In the genomic region with DNA sequence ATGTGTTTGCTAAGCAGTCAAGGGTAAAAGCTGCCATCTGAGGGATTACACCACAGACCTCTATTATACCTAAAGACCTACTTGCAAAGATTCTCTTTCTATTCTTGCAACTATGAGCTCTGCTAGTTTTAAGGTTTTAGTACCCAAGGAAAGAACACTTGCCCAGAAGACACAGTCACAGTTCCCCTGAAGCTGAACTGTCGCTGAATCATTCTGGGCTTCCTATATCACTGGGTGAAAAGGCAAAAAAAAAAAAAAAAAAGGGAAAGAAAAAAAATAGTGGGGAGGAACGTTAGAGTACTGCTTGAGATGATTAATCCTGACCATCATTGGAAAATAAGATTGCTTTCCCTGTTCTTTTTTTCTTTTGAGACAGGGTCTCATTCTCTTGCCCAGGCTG, we compare ENCODE assay signal across 12 cellular contexts. TPM values are rescaled to one million over a fixed set of nuclear protein-coding genes. Genes with fewer than 3 reads are reported as not detected.
A peak's percentile ranks its signal among the peaks of the same experiment; 100 is the strongest.
DNase-seq lines count a peak whose midpoint lies in the region; TF ChIP-seq lines count a peak whose summit lies in the region.
"Had no signal": no experiment of that assay in that cellular context is flagged by ENCODE, and none has a peak within 500 bp of the region (broad histone marks: within the 10 kb centered on the region; RNA-seq: fewer than 3 reads in every experiment).

No MANE protein-coding gene starts in this region.

- peak overlapping the region; percentile 61 for H3K9ac ChIP-seq in adipocyte (ENCODE audit: low read length)

- no peaks in the 10 kb centered on the region for H3K27me3 Mint-ChIP-seq in Caco-2 (ENCODE audit: insufficient read depth, unreplicated experiment)

- POLR2A ChIA-PET in Caco-2 (lab: Charles Lee), result interaction anchor here (0.5 to 1.5 kb wide), 4 partner anchors 16 to 86 kb away, joined by 3 to 10 read pairs (median 6); partner anchors contain the start of genes DCUN1D3 and LYRM1
- POLR2A ChIA-PET in A673 (lab: Charles Lee; ENCODE audit: low non-redundant PET), result interaction anchor here (0.6 kb wide), 2 partner anchors 38 to 325 kb away, joined by 20 to 28 read pairs; partner anchors contain the start of genes DCUN1D3 and LYRM1

- H3K4me1 ChIP-seq in Caco-2 (peaks cover 47% of the 10 kb centered on the region), adipocyte (ENCODE audit: control insufficient read depth, insufficient read depth, low read length) (peaks cover 23% of the 10 kb centered on the region), A673 (ENCODE audit: insufficient read depth, low read length, poor library complexity, severe bottlenecking) (no peaks in the 10 kb centered on the region), SJCRH30 (no peaks in the 10 kb centered on the region)

- no peaks in the 10 kb centered on the region for H3K9me3 ChIP-seq in Caco-2
- H3K9me3 ChIP-seq in adipocyte (ENCODE audit: control insufficient read depth, low read length), result no peaks in the 10 kb centered on the region
- no peaks in the 10 kb centered on the region for H3K9me3 ChIP-seq in A673 (ENCODE audit: low read depth, low read length, poor library complexity, severe bottlenecking)
- H3K9me3 ChIP-seq in SJCRH30 (replicated peaks), result no peaks in the 10 kb centered on the region
- H3K9me3 ChIP-seq: mucosa of descending colon had no signal

- no peaks in the 10 kb centered on the region for H3K36me3 ChIP-seq in Caco-2 (ENCODE audit: control insufficient read depth, insufficient read depth, low read length)
- H3K36me3 ChIP-seq in adipocyte (ENCODE audit: control insufficient read depth, insufficient read depth, low read length, severe bottlenecking), result no peaks in the 10 kb centered on the region
- no peaks in the 10 kb centered on the region for H3K36me3 ChIP-seq in A673 (ENCODE audit: insufficient read depth, low read length, poor library complexity, severe bottlenecking)
- no peaks in the 10 kb centered on the region for H3K36me3 ChIP-seq in SJCRH30

- DNase-seq in Caco-2, result no peak
- peak; percentile 31 for DNase-seq in HS-5 (ENCODE audit: low read depth)
- DNase-seq in adipocyte (ENCODE audit: low read depth), result peak; percentile 41
- DNase-seq in kidney glomerular epithelial cell (lab: John Stamatoyannopoulos, UW), result peak; percentile 5
- no peak for DNase-seq in A673 (ENCODE audit: low spot score)
- DNase-seq in SJCRH30, result no peak
- no peak for DNase-seq in NCI-H146 treated with DMSO at 0.1 percent for 48 hours (lab: John Stamatoyannopoulos, UW; ENCODE audit: unreplicated experiment)
- DNase-seq: DMS79 treated with DMSO at 0.1 percent for 48 hours, NCI-H2029 had no signal

- H3K4me3 ChIP-seq in Caco-2 (ENCODE audit: low read depth, low read length) (no peak overlapping the region), adipocyte (ENCODE audit: low read length) (no peak overlapping the region), A673 (ENCODE audit: low read depth, low read length, poor library complexity, severe bottlenecking) (no peak overlapping the region), SJCRH30 (no peak overlapping the region)
- H3K4me3 ChIP-seq: mucosa of descending colon had no signal

- CTCF ChIA-PET in Caco-2 (lab: Charles Lee) (interaction anchor here (0.5 to 1.2 kb wide), 3 partner anchors 58 to 328 kb away, joined by 3 to 4 read pairs (median 3); no protein-coding TSS in a partner anchor), A673 (lab: Charles Lee) (no interaction called here)

- H3K9me3 Mint-ChIP-seq in Caco-2 (ENCODE audit: unreplicated experiment), result no peaks in the 10 kb centered on the region
- H3K9me3 Mint-ChIP-seq: WTC11 had no signal

- BruUV-seq in Caco-2 (replicated peaks; lab: Mats Ljungman, UMichigan), result no TSS peak
- BruUV-seq in A673 (replicated peaks; lab: Mats Ljungman, UMichigan), result no TSS peak

- TF ChIP-seq CTCF in Caco-2 (IDR thresholded peaks at IDR 0.05; ENCODE audit: insufficient read depth in 1 of 2, low read depth in 1 of 2, low read length in 1 of 2, severe bottlenecking in 1 of 2, unreplicated experiment in 1 of 2), result no peak
- TF ChIP-seq CTCF in A673 (conservative IDR thresholded peaks at IDR 0.05; ENCODE audit: low read depth, low read length), result no peak

- peak overlapping the region; percentile 80 for H3K27ac Mint-ChIP-seq in Caco-2 (ENCODE audit: unreplicated experiment)
- H3K27ac Mint-ChIP-seq: WTC11 had no signal

- no peak overlapping the region for H3K27ac ChIP-seq in A673 (ENCODE audit: low read depth, low read length, poor library complexity, severe bottlenecking)
- H3K27ac ChIP-seq in SJCRH30, result no peak overlapping the region
- H3K27ac ChIP-seq: RWPE1 had no signal

- no peaks in the 10 kb centered on the region for H3K4me1 Mint-ChIP-seq in Caco-2 (ENCODE audit: low read depth, unreplicated experiment)

- no peak overlapping the region for H3K4me3 Mint-ChIP-seq in Caco-2 (ENCODE audit: unreplicated experiment)
- H3K4me3 Mint-ChIP-seq: WTC11 had no signal

- intact Hi-C loops in Caco-2 (cut with micrococcal nuclease; ENCODE audit: unreplicated experiment) (loop anchor here (1.0 to 5.0 kb wide), 3 partner anchors 14 to 86 kb away; partner anchors contain the start of genes DCUN1D3 and LYRM1), A673 (cut with micrococcal nuclease; ENCODE audit: unreplicated experiment) (no loop called here)

- no peaks in the 10 kb centered on the region for H3K36me3 Mint-ChIP-seq in Caco-2 (ENCODE audit: insufficient read depth, unreplicated experiment)
- H3K36me3 Mint-ChIP-seq: WTC11 had no signal

- H3K27me3 ChIP-seq in Caco-2 (replicated peaks; ENCODE audit: control insufficient read depth, insufficient read depth, low read length) (no peaks in the 10 kb centered on the region), adipocyte (replicated peaks; ENCODE audit: control insufficient read depth, insufficient read depth, low read length) (no peaks in the 10 kb centered on the region), A673 (replicated peaks; ENCODE audit: insufficient read depth, low read depth, low read length, poor library complexity) (no peaks in the 10 kb centered on the region), SJCRH30 (no peaks in the 10 kb centered on the region)

RNA-seq across cellular contexts. Expression of gene LYRM1, which starts 37.9 kb away (rescaled TPM):
- total RNA-seq in Caco-2 (2022) (40.3 and 46.1 TPM in 2 replicates), A673 (2021) (14.3 and 21.4 TPM in 2 replicates)
- 13.4 and 15.3 TPM in 2 replicates for total RNA-seq in SJCRH30 (2014; rRNA removed; shearing (Covaris generic))

RNA-seq across cellular contexts. Expression of gene DCUN1D3, which starts 38.3 kb away (rescaled TPM):
- 16.4 and 19.2 TPM in 2 replicates for total RNA-seq in Caco-2 (2022)
- total RNA-seq in A673 (2021), result 12.4 and 12.7 TPM in 2 replicates
- 5.6 and 7.8 TPM in 2 replicates for total RNA-seq in SJCRH30 (2014; rRNA removed; shearing (Covaris generic))

Comparison
In these comparisons a context has a peak if more than half of its experiments do, and no peak if none do; other contexts are left out.
1. DNase-seq: peak in HS-5 (single experiment), adipocyte (single experiment) and kidney glomerular epithelial cell (single experiment); none in Caco-2 (0 of 2), A673 (single experiment), SJCRH30 (0 of 2) and NCI-H146 treated with DMSO at 0.1 percent for 48 hours (single experiment).